ENCODE assay signal across 11 cellular contexts in the genomic region with DNA sequence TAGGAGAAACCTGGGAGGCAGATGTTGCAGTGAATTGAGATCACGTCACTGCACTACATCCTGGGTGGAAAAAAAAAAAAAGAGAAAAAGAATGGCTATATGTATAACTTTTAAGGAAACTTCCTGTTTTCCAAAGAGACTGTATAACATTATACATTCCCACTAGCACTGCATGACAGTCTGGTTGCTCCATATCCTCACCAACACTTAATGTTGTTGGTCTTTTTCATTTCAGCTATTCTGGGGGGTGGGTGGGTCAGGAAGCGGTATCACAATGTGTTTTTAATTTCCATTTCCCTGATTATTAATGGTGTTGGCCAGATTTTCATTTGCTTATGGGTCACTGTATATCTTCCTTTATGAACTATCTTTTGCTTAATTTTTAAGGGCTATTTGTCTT. TPM values are rescaled to one million over a fixed set of nuclear protein-coding genes. Genes with fewer than 3 reads are reported as not detected.
"Had no signal": no experiment of that assay in that cellular context is flagged by ENCODE, and none has a peak within 500 bp of the region (broad histone marks: within the 10 kb centered on the region; RNA-seq: fewer than 3 reads in every experiment).

No MANE protein-coding gene starts in this region.

- H3K27ac ChIP-seq: HL-60, KMS-11 had no signal

- DNase-seq: IMR-90, Karpas-422, KBM-7, KG1 had no signal

- FAIRE-seq: HepG2, HTR-8/SVneo had no signal

- H3K4me2 ChIP-seq: KMS-11 had no signal

- H3K9ac ChIP-seq: KMS-11 had no signal

- ATAC-seq: HepG2 had no signal

RNA-seq across cellular contexts. Expression of gene LRIT3, which starts 13.4 kb away (rescaled TPM):
- total RNA-seq: HepG2, HT-29, HT1080, IMR-90 had no signal
- polyA plus RNA-seq: IgD-negative memory B cell had no signal

RNA-seq across cellular contexts. Expression of gene RRH, which starts 33.5 kb away (rescaled TPM):
- total RNA-seq: HT-29, HT1080, IMR-90 had no signal
- polyA plus RNA-seq: IgD-negative memory B cell had no signal

RNA-seq across cellular contexts. Expression of gene CFI, which starts 59.5 kb away (rescaled TPM):
- polyA plus RNA-seq: IgD-negative memory B cell had no signal
